ENCODE assay signal across 1 cellular context in the genomic region with DNA sequence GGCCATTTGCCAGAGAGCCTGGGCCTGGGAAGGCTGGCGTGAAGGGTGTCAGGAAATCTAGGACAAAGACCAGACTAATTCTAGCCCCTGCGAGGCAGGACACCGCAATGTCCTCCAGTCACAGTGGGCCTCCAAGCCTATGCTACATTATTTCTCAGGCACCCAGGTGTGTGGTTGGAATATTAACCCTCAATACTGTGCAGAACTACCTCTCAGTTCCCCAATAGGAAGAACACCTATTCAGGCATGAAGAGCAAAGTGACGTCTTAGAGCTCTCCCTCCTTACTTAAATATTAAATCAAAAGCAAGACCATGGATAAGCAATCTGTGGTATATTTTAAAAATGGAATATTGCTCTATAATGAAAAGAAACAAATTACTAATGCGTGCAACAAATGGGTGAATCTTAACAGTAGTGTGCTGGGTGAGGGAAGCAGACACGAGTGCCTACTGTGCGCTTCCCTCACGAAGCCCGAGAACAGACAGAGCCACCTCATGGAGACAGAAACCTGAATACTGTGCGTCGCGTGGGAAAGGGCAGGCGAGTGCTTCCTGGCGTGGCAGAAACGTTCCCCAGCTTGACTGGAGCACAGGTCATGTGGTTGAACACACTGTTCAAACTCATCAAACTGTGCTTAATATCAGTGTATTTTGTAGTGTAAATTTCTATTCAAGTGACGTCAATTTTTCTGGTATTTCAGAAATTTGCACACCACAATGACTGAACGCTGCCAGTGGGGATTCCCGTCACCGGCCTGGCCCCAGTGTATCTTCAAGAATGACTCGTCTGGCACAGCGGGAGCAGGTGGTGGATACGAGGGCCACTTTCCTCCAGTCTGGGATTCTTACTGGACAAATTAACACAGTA.
TF ChIP-seq lines count a peak whose summit lies in the region.

No MANE protein-coding gene starts in this region.

TF ChIP-seq in GM12878, 131 proteins besides CTCF, POLR2A, EP300 and RAD21 (continued from another document):
- TF ChIP-seq RELB (IDR thresholded peaks at IDR 0.05; ENCODE audit: low read depth): no peak
- TF ChIP-seq, protein P1, sequence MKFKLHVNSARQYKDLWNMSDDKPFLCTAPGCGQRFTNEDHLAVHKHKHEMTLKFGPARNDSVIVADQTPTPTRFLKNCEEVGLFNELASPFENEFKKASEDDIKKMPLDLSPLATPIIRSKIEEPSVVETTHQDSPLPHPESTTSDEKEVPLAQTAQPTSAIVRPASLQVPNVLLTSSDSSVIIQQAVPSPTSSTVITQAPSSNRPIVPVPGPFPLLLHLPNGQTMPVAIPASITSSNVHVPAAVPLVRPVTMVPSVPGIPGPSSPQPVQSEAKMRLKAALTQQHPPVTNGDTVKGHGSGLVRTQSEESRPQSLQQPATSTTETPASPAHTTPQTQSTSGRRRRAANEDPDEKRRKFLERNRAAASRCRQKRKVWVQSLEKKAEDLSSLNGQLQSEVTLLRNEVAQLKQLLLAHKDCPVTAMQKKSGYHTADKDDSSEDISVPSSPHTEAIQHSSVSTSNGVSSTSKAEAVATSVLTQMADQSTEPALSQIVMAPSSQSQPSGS (IDR thresholded peaks at IDR 0.05; ENCODE audit: low read length): peak; percentile 23; the same call in 1 of the 2 replicates
- TF ChIP-seq CREM (IDR thresholded peaks at IDR 0.05; ENCODE audit: low read depth): 0 out of 2 replicates have a peak, but pooled peaks have one; percentile 48
- TF ChIP-seq ZBED1 (IDR thresholded peaks at IDR 0.05; ENCODE audit: borderline replicate concordance): no peak
- TF ChIP-seq JUNB (IDR thresholded peaks at IDR 0.05): peak; percentile 51
- no peak for TF ChIP-seq MTA2 (IDR thresholded peaks at IDR 0.05; ENCODE audit: low read depth)
- TF ChIP-seq CHD2 (IDR thresholded peaks at IDR 0.05; ENCODE audit: borderline replicate concordance, low read depth, low read length): no peak
- no peak for TF ChIP-seq USF2 (IDR thresholded peaks at IDR 0.05; ENCODE audit: borderline replicate concordance, low read depth, low read length)
TF ChIP-seq in GM12878: peak in this region for 8.
